ENCODE assay signal across 16 cellular contexts in genomic region chr2:102027703-102028059, GRCh38. TPM values are rescaled to one million over a fixed set of nuclear protein-coding genes. Genes with fewer than 3 reads are reported as not detected.
DNase-seq lines count a peak whose midpoint lies in the region; ATAC-seq and TF ChIP-seq lines count a peak whose summit lies in the region.
"Had no signal": no experiment of that assay in that cellular context is flagged by ENCODE, and none has a peak within 500 bp of the region (broad histone marks: within the 10 kb centered on the region; RNA-seq: fewer than 3 reads in every experiment).

No MANE protein-coding gene starts in this region.

- TF ChIP-seq POLR2A in esophagus squamous epithelium (IDR thresholded peaks at IDR 0.05) (no peak), thyroid gland (IDR thresholded peaks at IDR 0.05) (no peak)

- H3K36me3 Mint-ChIP-seq in nephron (ENCODE audit: low read depth), result no peaks in the 10 kb centered on the region
- H3K36me3 Mint-ChIP-seq: brain, IgD-negative memory B cell, natural killer cell had no signal

- no peak for DNase-seq in adipocyte (ENCODE audit: low read depth)
- no peak for DNase-seq in esophagus squamous epithelium (lab: John Stamatoyannopoulos, UW)
- peak in 1 of 2 donors; percentile 22 for DNase-seq in thyroid gland
- DNase-seq in GM19240 (ENCODE audit: insufficient read length, low spot score), result no peak
- no peak for DNase-seq in occipital lobe (lab: John Stamatoyannopoulos, UW)
- no peak for DNase-seq in NCI-H1436 treated with DMSO at 0.1 percent for 48 hours (lab: John Stamatoyannopoulos, UW)
- DNase-seq: Calu3; natural killer cell; NCI-H146; SHP77; stimulated activated CD4-positive, alpha-beta T cell treated with anti-CD3 and anti-CD28 coated beads, Interleukin-2, amount 100 ng/mL, for 48 hours had no signal

- peaks cover 49% of the 10 kb centered on the region for H3K4me1 Mint-ChIP-seq in nephron

- no peak overlapping the region for H3K4me3 ChIP-seq in adipocyte (ENCODE audit: low read length)
- no peak overlapping the region for H3K4me3 ChIP-seq in esophagus squamous epithelium
- no peak overlapping the region for H3K4me3 ChIP-seq in thyroid gland (replicated peaks in 1 of 3)

- H3K4me1 ChIP-seq in adipocyte (ENCODE audit: control insufficient read depth, insufficient read depth, low read length), result peaks cover 69% of the 10 kb centered on the region
- peaks cover 0 to 55% (median 28%) of the 10 kb centered on the region in 3 donors for H3K4me1 ChIP-seq in esophagus squamous epithelium
- peaks cover 2 to 51% of the 10 kb centered on the region in 2 donors for H3K4me1 ChIP-seq in thyroid gland

- H3K27me3 Mint-ChIP-seq in nephron (ENCODE audit: low read depth), result no peaks in the 10 kb centered on the region

- H3K9me3 ChIP-seq in adipocyte (ENCODE audit: control insufficient read depth, low read length), result no peaks in the 10 kb centered on the region
- no peaks in the 10 kb centered on the region for H3K9me3 ChIP-seq in esophagus squamous epithelium
- H3K9me3 ChIP-seq in thyroid gland, result no peaks in the 10 kb centered on the region

- peak overlapping the region; percentile 11 to 61 (median 53) for H3K27ac Mint-ChIP-seq in nephron
- H3K27ac Mint-ChIP-seq: IgD-negative memory B cell; natural killer cell; stimulated activated naive CD8-positive, alpha-beta T cell treated with anti-CD3 and anti-CD28 coated beads, Interleukin-15, Interleukin-2, amounts not matched to agents 100 ng/mL and 50 ng/mL, for 24 hours had no signal

- H3K9ac ChIP-seq in adipocyte (ENCODE audit: low read length), result peak overlapping the region; percentile 81

- no peak overlapping the region for H3K4me3 Mint-ChIP-seq in nephron
- H3K4me3 Mint-ChIP-seq: brain; IgD-negative memory B cell; natural killer cell; stimulated activated naive CD8-positive, alpha-beta T cell treated with anti-CD3 and anti-CD28 coated beads, Interleukin-15, Interleukin-2, amounts not matched to agents 100 ng/mL and 50 ng/mL, for 24 hours had no signal

- 59 to 63% methylated on average over 6 of the region's 6 CpGs for WGBS in esophagus squamous epithelium, 2 donors
- 54 to 56% methylated on average over 6 of the region's 6 CpGs for WGBS in thyroid gland, 2 donors

- H3K36me3 ChIP-seq in adipocyte (ENCODE audit: control insufficient read depth, insufficient read depth, low read length, severe bottlenecking) (no peaks in the 10 kb centered on the region), esophagus squamous epithelium (no peaks in the 10 kb centered on the region), thyroid gland (no peaks in the 10 kb centered on the region)

- no peaks in the 10 kb centered on the region for H3K27me3 ChIP-seq in adipocyte (replicated peaks; ENCODE audit: control insufficient read depth, insufficient read depth, low read length)
- H3K27me3 ChIP-seq in esophagus squamous epithelium, result no peaks in the 10 kb centered on the region
- no peaks in the 10 kb centered on the region for H3K27me3 ChIP-seq in thyroid gland

- H3K27ac ChIP-seq in esophagus squamous epithelium (peak overlapping the region in 3 of 4 donors; percentile 67 to 87 (median 73)), thyroid gland (peak overlapping the region; percentile 11 to 72 (median 30))

- intact Hi-C loops in esophagus squamous epithelium (cut with DNase I), result loop anchor here (10.0 kb wide), 1 partner anchor 417 kb away; no protein-coding TSS in a partner anchor
- intact Hi-C loops in thyroid gland (cut with DNase I), result loop anchor here (10.0 kb wide), 1 partner anchor 417 kb away; no protein-coding TSS in a partner anchor

- no peak for ATAC-seq in GM21447 (IDR thresholded peaks at IDR 0.05; ENCODE audit: unreplicated experiment)
- ATAC-seq: natural killer cell had no signal

- H3K9me3 Mint-ChIP-seq in nephron, result peaks cover 2% of the 10 kb centered on the region
- H3K9me3 Mint-ChIP-seq: IgD-negative memory B cell; natural killer cell; stimulated activated naive CD8-positive, alpha-beta T cell treated with anti-CD3 and anti-CD28 coated beads, Interleukin-15, Interleukin-2, amounts not matched to agents 100 ng/mL and 50 ng/mL, for 24 hours had no signal

- TF ChIP-seq CTCF in esophagus squamous epithelium (IDR thresholded peaks at IDR 0.05) (no peak), nephron (IDR thresholded peaks at IDR 0.05; ENCODE audit: unreplicated experiment in 3 of 3) (no peak), thyroid gland (IDR thresholded peaks at IDR 0.05) (no peak)

RNA-seq across cellular contexts. Expression of gene IL1R2, which starts 35.9 kb away (rescaled TPM):
- total RNA-seq in esophagus squamous epithelium, result 100 to 1,000 TPM in 1 of 4 donors, 10 to 100 TPM in 3; 24.1 to 182 (median 78.0) TPM
- 1 to 10 TPM; 2.7 to 6.1 (median 3.6) TPM for total RNA-seq in thyroid gland
- total RNA-seq in occipital lobe, result not detected
- total RNA-seq: Calu3 had no signal
